35 cellular contexts compared by ENCODE assay signal in genomic region chr20:37334450-37334849, GRCh38.
"Had no signal": no experiment of that assay in that cellular context is flagged by ENCODE, and none has a peak within 500 bp of the region (broad histone marks: within the 10 kb centered on the region; RNA-seq: fewer than 3 reads in every experiment).

No MANE protein-coding gene starts in this region.

- H3K27ac ChIP-seq: KMS-11, PC-9, SJSA1, VCaP had no signal

- H3K4me3 ChIP-seq: PC-9, SJSA1 had no signal

- H3K27ac Mint-ChIP-seq: activated CD4-positive, alpha-beta memory T cell treated with anti-CD3 and anti-CD28 coated beads, Interleukin-2, amount 10 ng/mL, durations not matched to agents 7 days and 5 days; activated CD8-positive, alpha-beta memory T cell treated with anti-CD3 and anti-CD28 coated beads, Interleukin-2, amount 10 ng/mL, durations not matched to agents 7 days and 5 days; activated naive CD4-positive, alpha-beta T cell treated with anti-CD3 and anti-CD28 coated beads, Interleukin-2, amount 10 ng/mL, durations not matched to agents 7 days and 5 days; activated naive CD8-positive, alpha-beta T cell; activated naive CD8-positive, alpha-beta T cell treated with anti-CD3 and anti-CD28 coated beads, Interleukin-2, amount 50 U/mL, for 24 hours; brain had no signal

- H3K36me3 Mint-ChIP-seq: activated CD8-positive, alpha-beta memory T cell treated with anti-CD3 and anti-CD28 coated beads, Interleukin-2, amount 10 ng/mL, durations not matched to agents 7 days and 5 days; activated naive CD4-positive, alpha-beta T cell treated with anti-CD3 and anti-CD28 coated beads, Interleukin-2, amount 10 ng/mL, durations not matched to agents 7 days and 5 days; activated naive CD8-positive, alpha-beta T cell; brain had no signal

- H3K4me3 Mint-ChIP-seq: activated CD4-positive, alpha-beta memory T cell treated with anti-CD3 and anti-CD28 coated beads, Interleukin-2, amount 10 ng/mL, durations not matched to agents 7 days and 5 days; activated CD8-positive, alpha-beta memory T cell treated with anti-CD3 and anti-CD28 coated beads, Interleukin-2, amount 10 ng/mL, durations not matched to agents 7 days and 5 days; activated naive CD4-positive, alpha-beta T cell treated with anti-CD3 and anti-CD28 coated beads, Interleukin-2, amount 10 ng/mL, durations not matched to agents 7 days and 5 days; activated naive CD8-positive, alpha-beta T cell; activated naive CD8-positive, alpha-beta T cell treated with anti-CD3 and anti-CD28 coated beads, Interleukin-2, amount 50 U/mL, for 24 hours; brain had no signal

- H3K27me3 Mint-ChIP-seq: activated CD4-positive, alpha-beta memory T cell treated with anti-CD3 and anti-CD28 coated beads, Interleukin-2, amount 10 ng/mL, durations not matched to agents 7 days and 5 days; activated CD8-positive, alpha-beta memory T cell treated with anti-CD3 and anti-CD28 coated beads, Interleukin-2, amount 10 ng/mL, durations not matched to agents 7 days and 5 days; activated naive CD8-positive, alpha-beta T cell; activated naive CD8-positive, alpha-beta T cell treated with anti-CD3 and anti-CD28 coated beads, Interleukin-2, amount 50 U/mL, for 24 hours; brain had no signal

- H3K9me3 ChIP-seq: SJSA1, SK-N-SH had no signal

- H3K9ac ChIP-seq: KMS-11, SK-N-SH had no signal

- H3K9me3 Mint-ChIP-seq: activated CD4-positive, alpha-beta memory T cell treated with anti-CD3 and anti-CD28 coated beads, Interleukin-2, amount 10 ng/mL, durations not matched to agents 7 days and 5 days; activated naive CD4-positive, alpha-beta T cell treated with anti-CD3 and anti-CD28 coated beads, Interleukin-2, amount 10 ng/mL, durations not matched to agents 7 days and 5 days; activated naive CD8-positive, alpha-beta T cell treated with anti-CD3 and anti-CD28 coated beads, Interleukin-2, amount 50 U/mL, for 24 hours had no signal

- H3K27me3 ChIP-seq: SJSA1 had no signal

- H3K36me3 ChIP-seq: SJSA1 had no signal

- DNase-seq: activated CD4-positive, alpha-beta memory T cell treated with anti-CD3 and anti-CD28 coated beads, Interleukin-2, amount 10 ng/mL, durations not matched to agents 7 days and 5 days; activated CD4-positive, alpha-beta T cell treated with anti-CD3 and anti-CD28 coated beads for 1 hour; activated CD4-positive, alpha-beta T cell treated with anti-CD3 and anti-CD28 coated beads for 48 hours; activated CD4-positive, CD25-positive, alpha-beta regulatory T cell; activated CD8-positive, alpha-beta memory T cell treated with anti-CD3 and anti-CD28 coated beads for 24 hours; activated CD8-positive, alpha-beta memory T cell treated with anti-CD3 and anti-CD28 coated beads, Interleukin-2, amount 10 ng/mL, durations not matched to agents 7 days and 5 days; activated CD8-positive, alpha-beta memory T cell treated with anti-CD3 and anti-CD28 coated beads, Interleukin-2, amount 50 U/mL, for 48 hours; activated effector memory CD4-positive, alpha-beta T cell treated with Interleukin-2 at 50 U/mL for 16 hours; activated naive CD4-positive, alpha-beta T cell treated with anti-CD3 and anti-CD28 coated beads, Interleukin-2, amount 10 ng/mL, durations not matched to agents 7 days and 5 days; activated naive CD8-positive, alpha-beta T cell treated with anti-CD3 and anti-CD28 coated beads, Interleukin-2, amount 50 U/mL, for 24 hours; activated T-cell treated with anti-CD3 and anti-CD28 coated beads, Interleukin-2, amount 50 U/mL, for 48 hours; anterior cingulate cortex; caudate nucleus; MM.1S; MV-4-11; NCI-H1092; NCI-H1436 treated with DMSO at 0.1 percent for 48 hours; NCI-H1694 treated with DMSO at 0.1 percent for 48 hours; NCI-H2029; NCI-H345; NCI-H524 treated with DMSO at 0.1 percent for 48 hours; NCI-H748 treated with DMSO at 0.1 percent for 48 hours; NK-92 treated with Interleukin-12 subunit alpha and Interleukin-12 subunit beta, amount 100 ng/mL, for 24 hours; PC-9; SHP77; SK-N-SH; SW 1271; T-helper 1 cell; T-helper 2 cell; T-helper 9 cell had no signal

- ATAC-seq: activated CD8-positive, alpha-beta memory T cell treated with anti-CD3 and anti-CD28 coated beads, Interleukin-2, amount 10 ng/mL, durations not matched to agents 7 days and 5 days; activated naive CD8-positive, alpha-beta T cell treated with anti-CD3 and anti-CD28 coated beads, Interleukin-2, amount 50 U/mL, for 24 hours had no signal

- H3K4me2 ChIP-seq: KMS-11, PC-9, SK-N-SH had no signal
